In the genomic region with DNA sequence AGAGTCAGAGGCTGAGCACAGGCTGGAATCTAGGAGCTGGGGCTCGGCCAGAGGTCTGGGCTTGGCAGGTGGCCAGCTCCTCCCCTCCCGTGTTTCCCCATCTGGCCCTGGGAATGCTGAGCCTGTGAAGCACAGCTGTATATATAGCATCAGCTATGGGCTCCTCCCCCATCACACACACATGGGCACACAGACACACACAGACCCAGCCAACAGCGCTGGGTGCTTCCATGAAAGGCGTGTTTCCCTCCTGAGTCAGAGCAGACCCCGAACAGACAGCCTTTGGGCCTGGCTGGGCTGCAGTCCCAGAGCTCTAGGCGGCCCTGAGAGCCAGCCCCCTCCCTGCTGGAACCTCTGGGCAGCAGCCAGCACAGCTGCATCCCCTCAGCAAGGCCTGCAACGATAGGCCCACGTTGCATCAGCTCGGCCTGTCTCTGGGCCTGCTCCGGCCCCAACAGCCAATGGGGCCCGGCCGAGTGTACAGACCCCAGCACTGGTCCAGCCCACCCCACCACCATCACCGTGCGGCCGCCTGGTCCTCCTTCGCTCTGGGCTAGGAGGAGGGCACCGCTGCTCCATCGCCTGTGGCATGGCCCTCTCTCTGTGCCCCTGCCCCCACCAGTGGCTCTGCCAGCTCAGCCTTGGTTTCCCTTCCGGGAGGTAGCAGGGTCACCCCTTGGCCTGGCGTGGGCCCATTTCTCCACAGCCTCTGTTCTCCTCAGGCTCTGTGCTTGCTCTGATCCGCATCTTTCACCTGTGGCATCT, we compare ENCODE assay signal across 8 cellular contexts. TPM values are rescaled to one million over a fixed set of nuclear protein-coding genes. Genes with fewer than 3 reads are reported as not detected.
DNase-seq lines count a peak whose midpoint lies in the region; ATAC-seq and TF ChIP-seq lines count a peak whose summit lies in the region.

No MANE protein-coding gene starts in this region.

- no peaks in the 10 kb centered on the region for H3K36me3 Mint-ChIP-seq in natural killer cell treated with Interleukin-12 subunit alpha and Interleukin-12 subunit beta and Interleukin-15 and Interleukin-18, amount 100 ng/mL, for 72 hours
- H3K36me3 Mint-ChIP-seq in natural killer cell = no peaks in the 10 kb centered on the region

- H3K27me3 Mint-ChIP-seq in natural killer cell treated with Interleukin-12 subunit alpha and Interleukin-12 subunit beta and Interleukin-15 and Interleukin-18, amount 100 ng/mL, for 72 hours = peaks cover 6% of the 10 kb centered on the region in 2 donors
- H3K27me3 Mint-ChIP-seq in natural killer cell (ENCODE audit: low read depth in 2 of 2) = peaks cover 0 to 4% of the 10 kb centered on the region in 2 donors

- H3K27me3 ChIP-seq in kidney epithelial cell (ENCODE audit: control insufficient read depth, insufficient read depth, low read length) (no peaks in the 10 kb centered on the region), stomach smooth muscle (ENCODE audit: control insufficient read depth in 1 of 2, insufficient read depth in 2 of 2, low read length in 2 of 2) (no peaks in the 10 kb centered on the region)

- H3K9me3 Mint-ChIP-seq in natural killer cell treated with Interleukin-12 subunit alpha and Interleukin-12 subunit beta and Interleukin-15 and Interleukin-18, amount 100 ng/mL, for 72 hours = no peaks in the 10 kb centered on the region
- no peaks in the 10 kb centered on the region for H3K9me3 Mint-ChIP-seq in natural killer cell

- H3K4me1 ChIP-seq in stomach smooth muscle (ENCODE audit: control insufficient read depth, insufficient read depth, low read length) = peaks cover 53% of the 10 kb centered on the region

- peak; percentile 27 to 46 for ATAC-seq in natural killer cell treated with Interleukin-12 subunit alpha and Interleukin-12 subunit beta and Interleukin-15 and Interleukin-18, amount 100 ng/mL, for 72 hours
- ATAC-seq in natural killer cell = no peak

- TF ChIP-seq CTCF in natural killer cell (IDR thresholded peaks at IDR 0.05) (no peak), kidney epithelial cell (IDR thresholded peaks at IDR 0.05; ENCODE audit: insufficient read depth, low read length, poor library complexity, severe bottlenecking) (no peak)

- H3K9me3 ChIP-seq in stomach smooth muscle (ENCODE audit: control insufficient read depth in 2 of 2, low read length in 2 of 2) = no peaks in the 10 kb centered on the region

- no peak overlapping the region for H3K27ac Mint-ChIP-seq in natural killer cell treated with Interleukin-12 subunit alpha and Interleukin-12 subunit beta and Interleukin-15 and Interleukin-18, amount 100 ng/mL, for 72 hours
- no peak overlapping the region for H3K27ac Mint-ChIP-seq in natural killer cell

- H3K4me1 Mint-ChIP-seq in natural killer cell treated with Interleukin-12 subunit alpha and Interleukin-12 subunit beta and Interleukin-15 and Interleukin-18, amount 100 ng/mL, for 72 hours (ENCODE audit: low read depth in 2 of 2) = peaks cover 0 to 1% of the 10 kb centered on the region in 2 donors
- H3K4me1 Mint-ChIP-seq in natural killer cell = no peaks in the 10 kb centered on the region

- peak overlapping the region; percentile 63 to 75 for H3K9ac ChIP-seq in stomach smooth muscle (ENCODE audit: low read length in 2 of 2)

- H3K27ac ChIP-seq in caudate nucleus (ENCODE audit: low read depth, low read length) = peak overlapping the region; percentile 97
- peak overlapping the region; percentile 91 for H3K27ac ChIP-seq in stomach smooth muscle (ENCODE audit: low read length)

- intact Hi-C loops in natural killer cell (cut with micrococcal nuclease) = no loop called here

- no peak overlapping the region for H3K4me3 Mint-ChIP-seq in natural killer cell treated with Interleukin-12 subunit alpha and Interleukin-12 subunit beta and Interleukin-15 and Interleukin-18, amount 100 ng/mL, for 72 hours
- H3K4me3 Mint-ChIP-seq in natural killer cell = no peak overlapping the region

- H3K4me3 ChIP-seq in kidney epithelial cell (ENCODE audit: low read depth, low read length) (no peak overlapping the region), stomach smooth muscle (ENCODE audit: low read length in 2 of 2) (peak overlapping the region in 1 of 2 donors; percentile 67)

- H3K36me3 ChIP-seq in kidney epithelial cell (ENCODE audit: control insufficient read depth, insufficient read depth, low read length) (no peaks in the 10 kb centered on the region), stomach smooth muscle (ENCODE audit: control insufficient read depth in 2 of 2, insufficient read depth in 2 of 2, low read length in 2 of 2) (no peaks in the 10 kb centered on the region)

- DNase-seq in natural killer cell treated with Interleukin-12 subunit alpha and Interleukin-12 subunit beta and Interleukin-15 and Interleukin-18, amount 100 ng/mL, for 72 hours (ENCODE audit: low spot score) = no peak
- DNase-seq in natural killer cell (no peak), caudate nucleus (lab: John Stamatoyannopoulos, UW) (peak in 60 of 61 donors; percentile 26 to 97 (median 91)), kidney epithelial cell (ENCODE audit: low read depth) (peak; percentile 73), NCI-H526 treated with DMSO at 0.1 percent for 48 hours (lab: John Stamatoyannopoulos, UW) (no peak)
- no peak for DNase-seq in central memory CD4-positive, alpha-beta T cell
- no peak for DNase-seq in activated T-cell treated with anti-CD3 and anti-CD28 coated beads, Interleukin-2, amount 50 U/mL, for 48 hours

RNA-seq across cellular contexts. Expression of a gene that starts 7.6 kb away (rescaled TPM):
- 1 to 10 TPM; 4.4 to 6.4 TPM for total RNA-seq in natural killer cell treated with Interleukin-12 subunit alpha and Interleukin-12 subunit beta and Interleukin-15 and Interleukin-18, amount 100 ng/mL, for 72 hours
- total RNA-seq in natural killer cell (1 to 10 TPM; 5.4 to 8.8 (median 7.2) TPM), kidney epithelial cell (466 and 467 TPM in 2 replicates)

RNA-seq across cellular contexts. Expression of a gene that starts 28.7 kb away (rescaled TPM):
- 10 to 100 TPM in 1 of 2 donors, 1 to 10 TPM in 1; 7.2 to 28.2 TPM for total RNA-seq in natural killer cell treated with Interleukin-12 subunit alpha and Interleukin-12 subunit beta and Interleukin-15 and Interleukin-18, amount 100 ng/mL, for 72 hours
- total RNA-seq in natural killer cell (10 to 100 TPM; 49.7 to 95.2 (median 60.2) TPM), kidney epithelial cell (10.3 and 12.7 TPM in 2 replicates)

Comparison
In these comparisons a context has a peak if more than half of its experiments do, and no peak if none do; other contexts are left out.
1. ATAC-seq: peak in natural killer cell treated with Interleukin-12 subunit alpha and Interleukin-12 subunit beta and Interleukin-15 and Interleukin-18, amount 100 ng/mL, for 72 hours (2 of 2); none in natural killer cell (0 of 3).
2. DNase-seq: peak in caudate nucleus (60 of 61) and kidney epithelial cell (single experiment); none in natural killer cell treated with Interleukin-12 subunit alpha and Interleukin-12 subunit beta and Interleukin-15 and Interleukin-18, amount 100 ng/mL, for 72 hours (single experiment), natural killer cell (single experiment), NCI-H526 treated with DMSO at 0.1 percent for 48 hours (single experiment), central memory CD4-positive, alpha-beta T cell (single experiment) and activated T-cell treated with anti-CD3 and anti-CD28 coated beads, Interleukin-2, amount 50 U/mL, for 48 hours (0 of 2).
3. RNA of a gene that starts 7.6 kb away (total RNA-seq): 466 to 467 TPM in kidney epithelial cell; 5.4 to 8.8 TPM in natural killer cell and 4.4 to 6.4 TPM in natural killer cell treated with Interleukin-12 subunit alpha and Interleukin-12 subunit beta and Interleukin-15 and Interleukin-18, amount 100 ng/mL, for 72 hours; every median in the first group is over 10 times any median in the second.